8 cellular contexts compared by ENCODE assay signal in the genomic region with DNA sequence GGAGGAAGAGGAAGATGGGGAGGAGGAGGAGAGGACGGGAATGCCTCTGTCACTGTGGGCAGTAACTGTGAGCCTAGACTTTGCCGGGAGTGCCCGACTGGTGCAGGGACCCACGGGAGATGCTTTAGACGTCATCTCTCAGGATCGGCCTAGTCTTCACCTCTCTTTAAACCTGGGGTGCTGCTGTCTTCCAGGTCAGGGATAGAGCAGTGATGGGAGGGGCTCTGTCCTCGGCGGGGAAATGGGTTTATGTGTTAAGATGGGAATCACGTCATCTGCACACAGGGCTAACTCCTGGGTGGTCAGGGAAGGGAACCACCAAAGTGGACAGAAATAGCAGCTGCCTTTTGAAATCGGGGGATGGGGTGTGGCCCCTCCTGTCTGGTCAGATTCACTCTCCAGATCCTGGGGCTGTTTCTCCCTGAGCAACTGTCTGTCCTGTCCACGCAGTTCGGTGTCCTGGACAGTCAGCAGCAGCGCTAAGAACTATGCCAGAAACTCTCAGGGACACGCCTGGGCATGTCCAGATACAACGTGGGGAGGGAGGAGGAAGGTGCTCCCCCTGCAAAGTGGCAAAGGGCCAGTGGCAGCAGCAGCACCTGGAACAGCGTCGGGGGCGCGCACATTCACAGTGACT. TPM values are rescaled to one million over a fixed set of nuclear protein-coding genes. Genes with fewer than 3 reads are reported as not detected.
DNase-seq lines count a peak whose midpoint lies in the region; ATAC-seq and TF ChIP-seq lines count a peak whose summit lies in the region.

No MANE protein-coding gene starts in this region.

- intact Hi-C loops in breast epithelium (cut with DNase I; ENCODE audit: low total_unique reads): no loop called here
- intact Hi-C loops in lower lobe of right lung (cut with DNase I): no loop called here

- H3K4me1 ChIP-seq in breast epithelium (peaks cover 22 to 41% of the 10 kb centered on the region in 2 donors), lower lobe of right lung (peaks cover 43% of the 10 kb centered on the region), urinary bladder (ENCODE audit: insufficient read depth) (no peaks in the 10 kb centered on the region)

- no peaks in the 10 kb centered on the region for H3K9me3 ChIP-seq in breast epithelium
- H3K9me3 ChIP-seq in lower lobe of right lung: no peaks in the 10 kb centered on the region

- 17% methylated on average over 19 of the region's 19 CpGs for WGBS in urinary bladder

- H3K27me3 ChIP-seq in breast epithelium: no peaks in the 10 kb centered on the region
- H3K27me3 ChIP-seq in lower lobe of right lung (ENCODE audit: low read depth): no peaks in the 10 kb centered on the region

- H3K4me3 ChIP-seq in breast epithelium: peak overlapping the region in 1 of 3 donors; percentile 46
- H3K4me3 ChIP-seq in lower lobe of right lung: peak overlapping the region; percentile 17
- no peak overlapping the region for H3K4me3 ChIP-seq in urinary bladder (ENCODE audit: low read depth, low read length)

- ATAC-seq in lower lobe of right lung (peak; percentile 52 to 69), GM21381 (IDR thresholded peaks at IDR 0.05; ENCODE audit: unreplicated experiment) (no peak)

- DNase-seq in ELF-1 (ENCODE audit: low read depth, low spot score) (peak; percentile 47), NCI-H1105 treated with DMSO at 0.1 percent for 48 hours (lab: John Stamatoyannopoulos, UW) (peak; percentile 79), breast epithelium (ENCODE audit: low spot score in 2 of 2) (peak in 1 of 2 donors; percentile 90), lower lobe of right lung (peak; percentile 54), ecto neural progenitor cell (ENCODE audit: low spot score) (no peak)
- DNase-seq in activated CD8-positive, alpha-beta memory T cell treated with anti-CD3 and anti-CD28 coated beads for 24 hours: no peak

- H3K36me3 ChIP-seq in breast epithelium (no peaks in the 10 kb centered on the region), lower lobe of right lung (peaks cover 35% of the 10 kb centered on the region), urinary bladder (ENCODE audit: insufficient read depth) (peaks cover 4% of the 10 kb centered on the region)

- no peak for TF ChIP-seq CTCF in breast epithelium (IDR thresholded peaks at IDR 0.05)
- no peak for TF ChIP-seq CTCF in lower lobe of right lung (IDR thresholded peaks at IDR 0.05)

- TF ChIP-seq POLR2A in breast epithelium (IDR thresholded peaks at IDR 0.05): no peak

- H3K27ac ChIP-seq in breast epithelium (peak overlapping the region; percentile 87 to 96), lower lobe of right lung (peak overlapping the region; percentile 81), urinary bladder (ENCODE audit: low read depth) (peak overlapping the region; percentile 91)

RNA-seq across cellular contexts. Expression of gene GAS6, which starts 26.8 kb away (rescaled TPM):
- total RNA-seq in breast epithelium (100 to 1,000 TPM in 2 of 3 donors, 10 to 100 TPM in 1; 85.9 to 146 (median 103) TPM), lower lobe of right lung (111 TPM), urinary bladder (55.1 TPM)
- polyA plus RNA-seq in urinary bladder: 327 TPM

Comparison
In these comparisons a context has a peak if more than half of its experiments do, and no peak if none do; other contexts are left out.
1. DNase-seq: peak in ELF-1 (single experiment), NCI-H1105 treated with DMSO at 0.1 percent for 48 hours (single experiment) and lower lobe of right lung (single experiment); none in activated CD8-positive, alpha-beta memory T cell treated with anti-CD3 and anti-CD28 coated beads for 24 hours (single experiment) and ecto neural progenitor cell (single experiment).
2. Peak in every context shown above with its lines, with median percentiles within 50 percentile points of each other: H3K27ac ChIP-seq.